In genomic region chr17:81931557-81932332, GRCh38 we compare ENCODE assay signal across 23 cellular contexts. TPM values are rescaled to one million over a fixed set of nuclear protein-coding genes. Genes with fewer than 3 reads are reported as not detected.
DNase-seq lines count a peak whose midpoint lies in the region; ATAC-seq, FAIRE-seq and TF ChIP-seq lines count a peak whose summit lies in the region.
"Had no signal": no experiment of that assay in that cellular context is flagged by ENCODE, and none has a peak within 500 bp of the region (broad histone marks: within the 10 kb centered on the region; RNA-seq: fewer than 3 reads in every experiment).

No MANE protein-coding gene starts in this region.

- H3K79me1 ChIP-seq in H1 (ENCODE audit: low read depth, low read length) = peaks cover under 1% of the 10 kb centered on the region; the same call in 1 of the 2 replicates

- no peak overlapping the region for H2AK5ac ChIP-seq in H1 (ENCODE audit: low read depth, low read length)

- no peak overlapping the region for H3K4me3 ChIP-seq in H1 (ENCODE audit: extremely low read depth in 1 of 4, insufficient read depth in 2 of 4, low read depth in 3 of 4, low read length in 4 of 4)
- H3K4me3 ChIP-seq: gastrocnemius medialis had no signal

- no peak overlapping the region for H2BK12ac ChIP-seq in H1 (ENCODE audit: low read depth, low read length)

- no peak for TF ChIP-seq RAD21 in H1 (IDR thresholded peaks at IDR 0.05 in 1 of 2, conservative IDR thresholded peaks at IDR 0.05 in 1 of 2; ENCODE audit: low read depth in 2 of 2, low read length in 2 of 2)

- H3K14ac ChIP-seq in H1 (ENCODE audit: insufficient read length) = no peak overlapping the region

- H2BK20ac ChIP-seq in H1 (ENCODE audit: low read length) = no peak overlapping the region

- H3K56ac ChIP-seq in H1 (replicated peaks; ENCODE audit: insufficient read length, low read depth, low read length) = no peak overlapping the region

- no peak overlapping the region for H4K91ac ChIP-seq in H1 (replicated peaks; ENCODE audit: insufficient read length, low read length)

- H2BK120ac ChIP-seq in H1 (replicated peaks; ENCODE audit: low read depth, low read length) = no peak overlapping the region

- no peak for DNase-seq in CD4-positive, alpha-beta T cell
- DNase-seq in DMS 273 treated with DMSO at 0.1 percent for 48 hours (lab: John Stamatoyannopoulos, UW) = peak; percentile 46
- DNase-seq in NCI-H524 (lab: John Stamatoyannopoulos, UW) = peak; percentile 92 to 98
- DNase-seq in H1 (ENCODE audit: low read depth in 1 of 2, low spot score in 2 of 2) = no peak
- no peak for DNase-seq in cortex of kidney (lab: John Stamatoyannopoulos, UW)
- no peak for DNase-seq in NCI-H2081 treated with DMSO at 0.1 percent for 48 hours (lab: John Stamatoyannopoulos, UW)
- DNase-seq: activated B cell treated with CpG ODN at 0.5 μM for 24 hours; activated CD8-positive, alpha-beta T cell treated with anti-CD3 and anti-CD28 coated beads, Interleukin-2, amount 10 ng/mL, durations not matched to agents 7 days and 5 days; activated T-cell treated with anti-CD3 and anti-CD28 coated beads, Interleukin-2, amount 50 U/mL, for 48 hours; gastrocnemius medialis; NCI-H1930; SHP77; small intestine; T-helper 17 cell had no signal

- H3K9me3 ChIP-seq in CD4-positive, alpha-beta T cell (ENCODE audit: control insufficient read depth, low read length) = no peaks in the 10 kb centered on the region
- H3K9me3 ChIP-seq in H1 (ENCODE audit: insufficient read depth in 2 of 2, low read depth in 1 of 2, low read length in 1 of 2) = no peaks in the 10 kb centered on the region
- H3K9me3 ChIP-seq: gastrocnemius medialis had no signal

- H3K4me2 ChIP-seq in H1 (ENCODE audit: insufficient read depth in 1 of 2, low read depth in 2 of 2, low read length in 2 of 2) = no peak overlapping the region

- H3K9ac ChIP-seq in H1 (replicated peaks in 1 of 4; ENCODE audit: extremely low read depth in 1 of 4, low read depth in 3 of 4, low read length in 3 of 4) = no peak overlapping the region

- CTCF ChIA-PET in CD4-positive, alpha-beta T cell (lab: Charles Lee) = no interaction called here
- CTCF ChIA-PET in H1 (lab: Charles Lee; ENCODE audit: partially characterized antibody) = interaction anchor here (0.8 to 3.8 kb wide), 6 partner anchors 25 to 90 kb away, joined by 3 to 9 read pairs (median 3); no protein-coding TSS in a partner anchor

- H3K9me3 Mint-ChIP-seq in CD4-positive, alpha-beta T cell = no peaks in the 10 kb centered on the region
- H3K9me3 Mint-ChIP-seq: activated B cell treated with CpG ODN at 0.5 μM for 24 hours; activated naive CD4-positive, alpha-beta T cell treated with anti-CD3 and anti-CD28 coated beads, Interleukin-2, amount 50 U/mL, for 72 hours; dendritic cell treated with granulocyte-macrophage colony-stimulating factor and Interleukin-4, amounts not matched to agents 40 ng/mL and 50 ng/mL, for 4 days had no signal

- H3K36me3 ChIP-seq in H1 (ENCODE audit: control insufficient read depth in 2 of 4, insufficient read depth in 4 of 4, low read length in 3 of 4) = peaks cover 0 to 25% (median 10%) of the 10 kb centered on the region in 4 experiments; a peak in 5 of 8 replicates
- H3K36me3 ChIP-seq: gastrocnemius medialis had no signal

- no peak for TF ChIP-seq CTCF in CD4-positive, alpha-beta T cell (IDR thresholded peaks at IDR 0.05)
- TF ChIP-seq CTCF in H1 (IDR thresholded peaks at IDR 0.05; ENCODE audit: control extremely low read depth in 1 of 3, insufficient read depth in 1 of 3, low read depth in 1 of 3, low read length in 3 of 3) = no peak

- H3K4me3 Mint-ChIP-seq in CD4-positive, alpha-beta T cell = peak overlapping the region; percentile 45
- H3K4me3 Mint-ChIP-seq: activated B cell treated with CpG ODN at 0.5 μM for 24 hours; activated CD8-positive, alpha-beta T cell treated with anti-CD3 and anti-CD28 coated beads, Interleukin-2, amount 10 ng/mL, durations not matched to agents 7 days and 5 days; dendritic cell treated with granulocyte-macrophage colony-stimulating factor and Interleukin-4, amounts not matched to agents 40 ng/mL and 50 ng/mL, for 4 days; T-helper 17 cell had no signal

- no peak for FAIRE-seq in H1 (lab: Jason Lieb, UNC)
- FAIRE-seq: small intestine had no signal

- H3K36me3 Mint-ChIP-seq in CD4-positive, alpha-beta T cell (ENCODE audit: low read depth) = no peaks in the 10 kb centered on the region
- H3K36me3 Mint-ChIP-seq: brain had no signal

- peaks cover 9% of the 10 kb centered on the region; the same call in 1 of the 2 replicates for H3K23me2 ChIP-seq in H1 (ENCODE audit: low read depth, low read length)

- H2BK15ac ChIP-seq in H1 (ENCODE audit: low read length) = no peak overlapping the region

- no peak overlapping the region for H3K27ac Mint-ChIP-seq in CD4-positive, alpha-beta T cell
- H3K27ac Mint-ChIP-seq: activated B cell treated with CpG ODN at 0.5 μM for 24 hours; activated CD8-positive, alpha-beta T cell treated with anti-CD3 and anti-CD28 coated beads, Interleukin-2, amount 10 ng/mL, durations not matched to agents 7 days and 5 days; activated naive CD4-positive, alpha-beta T cell treated with anti-CD3 and anti-CD28 coated beads, Interleukin-2, amount 50 U/mL, for 72 hours; dendritic cell treated with granulocyte-macrophage colony-stimulating factor and Interleukin-4, amounts not matched to agents 40 ng/mL and 50 ng/mL, for 4 days; T-helper 17 cell had no signal

- H3K79me2 ChIP-seq in H1 (ENCODE audit: control insufficient read depth in 1 of 2, insufficient read depth in 2 of 2, low read length in 2 of 2) = peaks cover 0 to 1% of the 10 kb centered on the region in 2 experiments; a peak in 3 of 4 replicates

- 64% methylated on average over 13 of the region's 15 CpGs; no CpG with 5 or more reads in 1 of the 2 experiments for WGBS in H1 (ENCODE audit: extremely low coverage in 1 of 2, insufficient coverage in 1 of 2, insufficient read length in 1 of 2, insufficient replicate concordance in 2 of 2, low coverage in 1 of 2, low lambda C conversion rate in 2 of 2, missing lambda C conversion rate in 1 of 2), 2 experiments

- H2BK5ac ChIP-seq in H1 (ENCODE audit: low read depth, low read length) = no peak overlapping the region

- TF ChIP-seq POLR2A in H1 (IDR thresholded peaks at IDR 0.05; ENCODE audit: control extremely low read depth in 1 of 2, low read depth in 2 of 2, low read length in 2 of 2) = no peak

- H3K4ac ChIP-seq in H1 (replicated peaks; ENCODE audit: insufficient read length, low read depth, low read length) = no peak overlapping the region

- no peak overlapping the region for H4K5ac ChIP-seq in H1 (ENCODE audit: insufficient read length, low read depth, low read length)

- POLR2A ChIA-PET in CD4-positive, alpha-beta T cell (lab: Charles Lee) = no interaction called here
- POLR2A ChIA-PET in H1 (lab: Charles Lee; ENCODE audit: partially characterized antibody) = interaction anchor here (1.0 to 14.6 kb wide), 16 partner anchors 6 to 216 kb away, joined by 3 to 150 read pairs (median 5); partner anchors contain the start of genes ASPSCR1, MAFG, PCYT2 and SIRT7

- no peaks in the 10 kb centered on the region for H3K4me1 Mint-ChIP-seq in CD4-positive, alpha-beta T cell (ENCODE audit: low read depth)

- no peak overlapping the region for H2AFZ ChIP-seq in H1 (ENCODE audit: low read length)

- no peak overlapping the region for H3K27ac ChIP-seq in CD4-positive, alpha-beta T cell (ENCODE audit: low read depth, low read length)
- no peak overlapping the region for H3K27ac ChIP-seq in H1 (ENCODE audit: low read depth, low read length)
- H3K27ac ChIP-seq: epithelial cell of prostate, gastrocnemius medialis had no signal

- peaks cover 20% of the 10 kb centered on the region for H3K27me3 ChIP-seq in CD4-positive, alpha-beta T cell (ENCODE audit: control insufficient read depth, insufficient read depth, low read length)
- peaks cover 0 to 12% (median 9%) of the 10 kb centered on the region in 4 experiments; a peak in 4 of 7 replicates for H3K27me3 ChIP-seq in H1 (replicated peaks in 1 of 4; ENCODE audit: control insufficient read depth in 3 of 4, extremely low read depth in 1 of 4, insufficient read depth in 3 of 4, low read length in 3 of 4)

- ATAC-seq in CD4-positive, alpha-beta T cell (ENCODE audit: poor library complexity) = no peak
- ATAC-seq in GM18858 (IDR thresholded peaks at IDR 0.05; ENCODE audit: unreplicated experiment) = no peak
- ATAC-seq: activated CD8-positive, alpha-beta T cell treated with anti-CD3 and anti-CD28 coated beads, Interleukin-2, amount 10 ng/mL, durations not matched to agents 7 days and 5 days; activated naive CD4-positive, alpha-beta T cell treated with anti-CD3 and anti-CD28 coated beads, Interleukin-2, amount 50 U/mL, for 72 hours; gastrocnemius medialis; T-helper 17 cell had no signal

- intact Hi-C loops in CD4-positive, alpha-beta T cell (cut with DNase I, micrococcal nuclease) = no loop called here

- H3K18ac ChIP-seq in H1 (ENCODE audit: extremely low read depth, low read length) = no peak overlapping the region

- peak overlapping the region; percentile 76; the same call in 1 of the 2 replicates for H4K8ac ChIP-seq in H1 (ENCODE audit: extremely low read depth, insufficient read depth, low read length)

- no peak for TF ChIP-seq EP300 in H1 (IDR thresholded peaks at IDR 0.05; ENCODE audit: borderline replicate concordance in 1 of 2, low read depth in 2 of 2, low read length in 2 of 2)

- H3K4me1 ChIP-seq in H1 (replicated peaks in 1 of 4; ENCODE audit: control insufficient read depth in 3 of 4, insufficient read depth in 4 of 4, low read length in 3 of 4) = peaks cover 0 to 13% (median 3%) of the 10 kb centered on the region in 4 experiments; a peak in 5 of 7 replicates

- peaks cover 19% of the 10 kb centered on the region for H3K27me3 Mint-ChIP-seq in CD4-positive, alpha-beta T cell
- H3K27me3 Mint-ChIP-seq: brain had no signal

- peaks cover 7 to 23% of the 10 kb centered on the region in 2 experiments for H4K20me1 ChIP-seq in H1 (replicated peaks in 1 of 2; ENCODE audit: control insufficient read depth in 1 of 2, insufficient read depth in 2 of 2, low read length in 2 of 2)

- H3K23ac ChIP-seq in H1 (ENCODE audit: insufficient read length) = no peak overlapping the region

RNA-seq across cellular contexts. Expression of gene MAFG, which starts 4.2 kb away (rescaled TPM):
- 10 to 100 TPM; 10.8 to 13.3 TPM for total RNA-seq in CD4-positive, alpha-beta T cell
- 26.9 and 27.7 TPM in 2 replicates for total RNA-seq in H1 (2021; fragmentation: NEBNext Ultra II Directional; extraction: Animal tissue kit (Norgen Biotek cat#: 25700))
- 25.5 and 36.9 TPM in 2 replicates for polyA plus RNA-seq in H1 (2011; rRNA removed)
- 22.0 TPM for polyA plus RNA-seq in H1 (2011; cell fraction: cytosol; rRNA removed)
- 71.6 TPM for polyA plus RNA-seq in H1 (2011; cell fraction: nucleus; rRNA removed)
- 25.0 to 30.3 TPM (median 27.4 TPM) in 4 replicates for polyA plus RNA-seq in H1 (2012, experiment 1 of 2)
- 24.6 TPM for polyA plus RNA-seq in H1 (2012, experiment 2 of 2)
- polyA plus RNA-seq in H1 (2013, experiment 1 of 2) = 26.0 TPM
- 25.6 TPM for polyA plus RNA-seq in H1 (2013, experiment 2 of 2)
- 13.0 and 13.1 TPM in 2 replicates for polyA minus RNA-seq in H1 (2011; rRNA and poly(A)+ RNA removed)
- 7.5 TPM for polyA minus RNA-seq in H1 (2011; cell fraction: cytosol; rRNA and poly(A)+ RNA removed)
- 13.1 TPM for polyA minus RNA-seq in H1 (2011; cell fraction: nucleus; rRNA and poly(A)+ RNA removed)

RNA-seq across cellular contexts. Expression of gene PYCR1, which starts 5.4 kb away (rescaled TPM):
- 1 to 10 TPM in 1 of 2 experiments, under 1 TPM in 1; 0.38 to 1.0 TPM for total RNA-seq in CD4-positive, alpha-beta T cell
- total RNA-seq in H1 (2021; fragmentation: NEBNext Ultra II Directional; extraction: Animal tissue kit (Norgen Biotek cat#: 25700)) = 127 and 145 TPM in 2 replicates
- polyA plus RNA-seq in H1 (2011; rRNA removed) = 213 and 284 TPM in 2 replicates
- 241 TPM for polyA plus RNA-seq in H1 (2011; cell fraction: cytosol; rRNA removed)
- 213 TPM for polyA plus RNA-seq in H1 (2011; cell fraction: nucleus; rRNA removed)
- 105 to 176 TPM (median 162 TPM) in 4 replicates for polyA plus RNA-seq in H1 (2012, experiment 1 of 2)
- 176 TPM for polyA plus RNA-seq in H1 (2012, experiment 2 of 2)
- polyA plus RNA-seq in H1 (2013, experiment 1 of 2) = 94.5 TPM
- polyA plus RNA-seq in H1 (2013, experiment 2 of 2) = 95.9 TPM
- 144 and 159 TPM in 2 replicates for polyA minus RNA-seq in H1 (2011; rRNA and poly(A)+ RNA removed)
- polyA minus RNA-seq in H1 (2011; cell fraction: cytosol; rRNA and poly(A)+ RNA removed) = 72.7 TPM
- 51.5 TPM for polyA minus RNA-seq in H1 (2011; cell fraction: nucleus; rRNA and poly(A)+ RNA removed)

RNA-seq across cellular contexts. Expression of gene SIRT7, which starts 13.8 kb away (rescaled TPM):
- 10 to 100 TPM; 56.7 to 57.5 TPM for total RNA-seq in CD4-positive, alpha-beta T cell
- total RNA-seq in H1 (2021; fragmentation: NEBNext Ultra II Directional; extraction: Animal tissue kit (Norgen Biotek cat#: 25700)) = 16.6 and 18.7 TPM in 2 replicates
- polyA plus RNA-seq in H1 (2011; rRNA removed) = 5.8 and 10.3 TPM in 2 replicates
- polyA plus RNA-seq in H1 (2011; cell fraction: cytosol; rRNA removed) = 10.4 TPM
- 37.2 TPM for polyA plus RNA-seq in H1 (2011; cell fraction: nucleus; rRNA removed)
- polyA plus RNA-seq in H1 (2012, experiment 1 of 2) = 15.5 to 18.5 TPM (median 16.8 TPM) in 4 replicates
- 9.9 TPM for polyA plus RNA-seq in H1 (2012, experiment 2 of 2)
- 10.7 TPM for polyA plus RNA-seq in H1 (2013, experiment 1 of 2)
- polyA plus RNA-seq in H1 (2013, experiment 2 of 2) = 10.0 TPM
- polyA minus RNA-seq in H1 (2011; rRNA and poly(A)+ RNA removed) = 19.9 and 21.5 TPM in 2 replicates
- polyA minus RNA-seq in H1 (2011; cell fraction: cytosol; rRNA and poly(A)+ RNA removed) = 10.5 TPM
- 23.1 TPM for polyA minus RNA-seq in H1 (2011; cell fraction: nucleus; rRNA and poly(A)+ RNA removed)

RNA-seq across cellular contexts. Expression of gene MYADML2, which starts 15.3 kb away (rescaled TPM):
- not detected for total RNA-seq in CD4-positive, alpha-beta T cell
- 0.17 and 0.26 TPM in 2 replicates for total RNA-seq in H1 (2021; fragmentation: NEBNext Ultra II Directional; extraction: Animal tissue kit (Norgen Biotek cat#: 25700))
- 0.47 TPM in 2 replicates for polyA plus RNA-seq in H1 (2011; rRNA removed)
- polyA plus RNA-seq in H1 (2011; cell fraction: cytosol; rRNA removed) = 0.45 TPM
- polyA plus RNA-seq in H1 (2011; cell fraction: nucleus; rRNA removed) = 0.39 TPM
- 0.34 to 0.50 TPM (median 0.41 TPM) in 3 of 4 replicates, not detected in the other for polyA plus RNA-seq in H1 (2012, experiment 1 of 2)
- polyA plus RNA-seq in H1 (2012, experiment 2 of 2) = 0.26 TPM
- 0.10 TPM for polyA plus RNA-seq in H1 (2013, experiment 1 of 2)
- 0.11 TPM for polyA plus RNA-seq in H1 (2013, experiment 2 of 2)
- 0.16 and 0.29 TPM in 2 replicates for polyA minus RNA-seq in H1 (2011; rRNA and poly(A)+ RNA removed)
- polyA minus RNA-seq in H1 (2011; cell fraction: cytosol; rRNA and poly(A)+ RNA removed) = 0.44 TPM
- 0.40 TPM for polyA minus RNA-seq in H1 (2011; cell fraction: nucleus; rRNA and poly(A)+ RNA removed)
- total RNA-seq: activated B cell treated with CpG ODN at 0.5 μM for 24 hours; activated CD8-positive, alpha-beta T cell treated with anti-CD3 and anti-CD28 coated beads, Interleukin-2, amount 10 ng/mL, durations not matched to agents 7 days and 5 days; activated naive CD4-positive, alpha-beta T cell treated with anti-CD3 and anti-CD28 coated beads, Interleukin-2, amount 50 U/mL, for 72 hours; MCF 10A; pulmonary artery endothelial cell; T-helper 17 cell; temporal lobe had no signal
- polyA plus RNA-seq: BJ had no signal

RNA-seq across cellular contexts. Expression of gene PCYT2, which starts 20.5 kb away (rescaled TPM):
- 10 to 100 TPM; 18.7 to 18.9 TPM for total RNA-seq in CD4-positive, alpha-beta T cell
- total RNA-seq in H1 (2021; fragmentation: NEBNext Ultra II Directional; extraction: Animal tissue kit (Norgen Biotek cat#: 25700)) = 29.9 and 31.0 TPM in 2 replicates
- 31.3 and 37.7 TPM in 2 replicates for polyA plus RNA-seq in H1 (2011; rRNA removed)
- polyA plus RNA-seq in H1 (2011; cell fraction: cytosol; rRNA removed) = 42.9 TPM
- 82.5 TPM for polyA plus RNA-seq in H1 (2011; cell fraction: nucleus; rRNA removed)
- 19.0 to 35.2 TPM (median 29.2 TPM) in 4 replicates for polyA plus RNA-seq in H1 (2012, experiment 1 of 2)
- polyA plus RNA-seq in H1 (2012, experiment 2 of 2) = 29.9 TPM
- 20.7 TPM for polyA plus RNA-seq in H1 (2013, experiment 1 of 2)
- 19.4 TPM for polyA plus RNA-seq in H1 (2013, experiment 2 of 2)
- 22.7 and 29.5 TPM in 2 replicates for polyA minus RNA-seq in H1 (2011; rRNA and poly(A)+ RNA removed)
- polyA minus RNA-seq in H1 (2011; cell fraction: cytosol; rRNA and poly(A)+ RNA removed) = 17.1 TPM
- 46.4 TPM for polyA minus RNA-seq in H1 (2011; cell fraction: nucleus; rRNA and poly(A)+ RNA removed)

Comparison
In these comparisons a context has a peak if more than half of its experiments do, and no peak if none do; other contexts are left out.
1. DNase-seq: peak in DMS 273 treated with DMSO at 0.1 percent for 48 hours (single experiment) and NCI-H524 (2 of 2); none in CD4-positive, alpha-beta T cell (0 of 10), H1 (0 of 2), cortex of kidney (single experiment) and NCI-H2081 treated with DMSO at 0.1 percent for 48 hours (single experiment).
2. RNA of gene PYCR1, which starts 5.4 kb away (total RNA-seq): 127 to 145 TPM in H1; 0.38 to 1.0 TPM in CD4-positive, alpha-beta T cell; every median in the first group is over 10 times any median in the second.